Comparison of ENCODE assay signal across 12 cellular contexts in genomic region chr1:12525311-12526181, GRCh38.
DNase-seq lines count a peak whose midpoint lies in the region; ATAC-seq and TF ChIP-seq lines count a peak whose summit lies in the region.
"Had no signal": no experiment of that assay in that cellular context is flagged by ENCODE, and none has a peak within 500 bp of the region (broad histone marks: within the 10 kb centered on the region; RNA-seq: fewer than 3 reads in every experiment).

No MANE protein-coding gene starts in this region.

- no peaks in the 10 kb centered on the region for H3K4me1 ChIP-seq in DND-41 (ENCODE audit: insufficient read depth, low read length)
- H3K4me1 ChIP-seq in psoas muscle, result peaks cover 22% of the 10 kb centered on the region

- H3K27ac ChIP-seq in DND-41 (ENCODE audit: low read length) (no peak overlapping the region), psoas muscle (peak overlapping the region; percentile 43)

- H2AFZ ChIP-seq in DND-41 (ENCODE audit: low read depth, low read length), result peak overlapping the region; percentile 34; the same call in 1 of the 2 replicates

- 64 to 75% (median 66%) methylated on average over 13 of the region's 13 CpGs for WGBS in psoas muscle, 3 donors

- DNase-seq in DND-41 (no peak), RPMI7951 (ENCODE audit: low read depth) (peak; percentile 48), left ventricle myocardium superior (peak; percentile 58), psoas muscle (peak; percentile 84 to 91), DMS153 treated with DMSO at 0.1 percent for 48 hours (lab: John Stamatoyannopoulos, UW; ENCODE audit: unreplicated experiment) (no peak)
- no peak for DNase-seq in stimulated activated CD4-positive, alpha-beta T cell treated with anti-CD3 and anti-CD28 coated beads, Interleukin-12 subunit alpha, Interleukin-12 subunit beta, amount 100 ng/mL, for 4 hours
- DNase-seq: activated naive CD4-positive, alpha-beta T cell treated with anti-CD3 and anti-CD28 coated beads, Interleukin-2, amount 50 U/mL, for 16 hours; CD8-positive, alpha-beta T cell; NCI-H524 treated with DMSO at 0.1 percent for 48 hours; T1000 had no signal

- no peak overlapping the region for H3K4me2 ChIP-seq in DND-41 (ENCODE audit: insufficient read depth, low read length)

- H3K36me3 ChIP-seq in DND-41 (ENCODE audit: insufficient read depth, low read length) (no peaks in the 10 kb centered on the region), psoas muscle (ENCODE audit: insufficient read depth in 1 of 2, low read depth in 1 of 2) (no peaks in the 10 kb centered on the region)

- TF ChIP-seq CTCF in DND-41 (IDR thresholded peaks at IDR 0.05; ENCODE audit: borderline replicate concordance, extremely low read depth, low read length, poor library complexity, severe bottlenecking) (no peak), psoas muscle (IDR thresholded peaks at IDR 0.05) (no peak)

- intact Hi-C loops in left ventricle myocardium superior (cut with micrococcal nuclease), result no loop called here
- intact Hi-C loops in psoas muscle (cut with DNase I), result no loop called here

- ATAC-seq in DND-41 (ENCODE audit: insufficient read depth, low read depth) (no peak), left ventricle myocardium superior (peak; percentile 62), psoas muscle (peak; percentile 79 to 93 (median 90)), GM21619 (IDR thresholded peaks at IDR 0.05; ENCODE audit: unreplicated experiment) (no peak), HG03159 (IDR thresholded peaks at IDR 0.05; ENCODE audit: unreplicated experiment) (no peak)
- ATAC-seq: CD8-positive, alpha-beta T cell had no signal

- no peaks in the 10 kb centered on the region for H4K20me1 ChIP-seq in DND-41 (ENCODE audit: insufficient read depth, low read length)

- H3K9me3 ChIP-seq in DND-41 (ENCODE audit: insufficient read depth, low read length, severe bottlenecking) (no peaks in the 10 kb centered on the region), psoas muscle (no peaks in the 10 kb centered on the region)

- no peak overlapping the region for H3K9ac ChIP-seq in DND-41 (ENCODE audit: low read depth, low read length)

- H3K79me2 ChIP-seq in DND-41 (ENCODE audit: insufficient read depth, low read length), result no peaks in the 10 kb centered on the region

- H3K4me3 ChIP-seq in DND-41 (ENCODE audit: low read depth in 1 of 2, low read length in 2 of 2) (no peak overlapping the region), psoas muscle (no peak overlapping the region)

- H3K27me3 ChIP-seq in DND-41 (ENCODE audit: insufficient read depth, low read length, poor library complexity) (no peaks in the 10 kb centered on the region), psoas muscle (ENCODE audit: insufficient read depth in 3 of 3, low read length in 2 of 3) (no peaks in the 10 kb centered on the region)

Comparison
In these comparisons a context has a peak if more than half of its experiments do, and no peak if none do; other contexts are left out.
1. ATAC-seq: peak in left ventricle myocardium superior (single experiment) and psoas muscle (4 of 4); none in DND-41 (single experiment), GM21619 (single experiment) and HG03159 (single experiment).
2. DNase-seq: peak in RPMI7951 (single experiment), left ventricle myocardium superior (single experiment) and psoas muscle (2 of 2); none in DND-41 (single experiment), DMS153 treated with DMSO at 0.1 percent for 48 hours (single experiment) and stimulated activated CD4-positive, alpha-beta T cell treated with anti-CD3 and anti-CD28 coated beads, Interleukin-12 subunit alpha, Interleukin-12 subunit beta, amount 100 ng/mL, for 4 hours (single experiment).